In the genomic region with DNA sequence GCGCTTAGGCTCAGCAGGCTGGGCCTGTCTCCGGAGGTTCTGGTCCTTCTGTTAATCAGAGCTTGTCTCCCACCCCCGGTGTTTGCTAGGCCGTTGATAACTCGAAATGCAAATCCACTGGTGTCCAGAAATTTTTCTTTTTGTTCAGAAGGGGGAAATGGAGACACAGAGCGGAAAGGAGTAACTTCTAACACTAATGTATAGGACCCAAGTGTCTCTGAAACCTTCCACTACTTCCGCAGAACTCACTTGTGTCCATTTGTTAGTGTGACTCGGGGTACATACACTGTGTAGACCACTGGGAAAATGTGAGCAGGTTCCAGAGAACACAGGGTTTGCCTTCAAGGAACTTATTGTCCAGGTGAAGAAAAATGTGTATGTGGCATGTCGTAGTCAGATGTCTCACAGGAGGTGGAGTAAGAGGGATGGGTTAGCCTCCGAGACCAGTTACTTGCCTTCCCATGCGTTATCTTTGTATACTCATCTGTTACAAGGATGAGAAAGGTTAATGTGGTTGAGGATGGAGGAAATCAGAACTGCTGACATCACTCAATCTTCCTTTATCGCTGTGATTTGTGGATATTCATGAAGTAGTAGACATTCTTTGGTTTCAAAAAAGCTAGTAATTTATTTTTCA, we compare ENCODE assay signal across 8 cellular contexts. TPM values are rescaled to one million over a fixed set of nuclear protein-coding genes. Genes with fewer than 3 reads are reported as not detected.
DNase-seq lines count a peak whose midpoint lies in the region; ATAC-seq, FAIRE-seq and TF ChIP-seq lines count a peak whose summit lies in the region.

No MANE protein-coding gene starts in this region.

- CTCF ChIA-PET in CD4-positive, alpha-beta T cell (lab: Charles Lee): no interaction called here
- CTCF ChIA-PET in endothelial cell of umbilical vein (lab: Charles Lee): interaction anchor here (0.5 to 1.7 kb wide), 3 partner anchors 22 to 162 kb away, joined by 3 to 7 read pairs (median 4); a partner anchor contains a TSS

- no peaks in the 10 kb centered on the region for H3K27me3 Mint-ChIP-seq in CD4-positive, alpha-beta T cell

- H3K27me3 ChIP-seq in CD4-positive, alpha-beta T cell (ENCODE audit: control insufficient read depth, insufficient read depth, low read length): no peaks in the 10 kb centered on the region
- H3K27me3 ChIP-seq in HUES48 (ENCODE audit: control insufficient read depth, insufficient read depth, low read length) (no peaks in the 10 kb centered on the region), endothelial cell of umbilical vein (ENCODE audit: control insufficient read depth in 2 of 2, insufficient read depth in 2 of 2, low read length in 2 of 2) (no peaks in the 10 kb centered on the region), mucosa of stomach (ENCODE audit: control insufficient read depth, insufficient read depth, low read length) (no peaks in the 10 kb centered on the region)

- intact Hi-C loops in CD4-positive, alpha-beta T cell (cut with DNase I, micrococcal nuclease): loop anchor here (1.0 to 10.0 kb wide), 5 partner anchors 34 to 1338 kb away; a partner anchor contains a TSS
- intact Hi-C loops in endothelial cell of umbilical vein (cut with micrococcal nuclease): loop anchor here (1.0 to 2.0 kb wide), 3 partner anchors 8 to 172 kb away; a partner anchor contains a TSS
- intact Hi-C loops in posterior vena cava (cut with DNase I): no loop called here

- no peaks in the 10 kb centered on the region for H3K9me3 Mint-ChIP-seq in CD4-positive, alpha-beta T cell

- H4K20me1 ChIP-seq in endothelial cell of umbilical vein (replicated peaks; ENCODE audit: control insufficient read depth, extremely low read depth, insufficient read depth, low read length): peaks cover 3% of the 10 kb centered on the region

- no peak for TF ChIP-seq CTCF in CD4-positive, alpha-beta T cell (IDR thresholded peaks at IDR 0.05)
- no peak for TF ChIP-seq CTCF in endothelial cell of umbilical vein (IDR thresholded peaks at IDR 0.05; ENCODE audit: extremely low read depth in 1 of 2, insufficient read depth in 1 of 2, low read depth in 1 of 2, low read length in 2 of 2)

- peak; percentile 56 for ATAC-seq in CD4-positive, alpha-beta T cell (ENCODE audit: poor library complexity)
- ATAC-seq in GM19397 (IDR thresholded peaks at IDR 0.05; ENCODE audit: unreplicated experiment): peak; percentile 12

- H3K4me3 ChIP-seq in HUES48 (ENCODE audit: low read depth, low read length): peak overlapping the region; percentile 100
- H3K4me3 ChIP-seq in endothelial cell of umbilical vein (replicated peaks in 1 of 3; ENCODE audit: insufficient read depth in 1 of 3, low read depth in 1 of 3, low read length in 3 of 3): peak overlapping the region; percentile 59 to 99 (median 90)
- peak overlapping the region; percentile 68 for H3K4me3 ChIP-seq in mucosa of stomach (ENCODE audit: low read length)

- no peak overlapping the region for H2AFZ ChIP-seq in endothelial cell of umbilical vein (ENCODE audit: low read depth, low read length)

- POLR2A ChIA-PET in CD4-positive, alpha-beta T cell (lab: Charles Lee): interaction anchor here (0.6 to 2.2 kb wide), 17 partner anchors 12 to 529 kb away, joined by 3 to 18 read pairs (median 4); a partner anchor contains a TSS
- POLR2A ChIA-PET in endothelial cell of umbilical vein (lab: Charles Lee): no interaction called here

- H3K9ac ChIP-seq in HUES48 (ENCODE audit: low read depth, low read length) (peak overlapping the region; percentile 98), endothelial cell of umbilical vein (replicated peaks; ENCODE audit: extremely low read depth, insufficient read depth, low read length) (peak overlapping the region; percentile 99), mucosa of stomach (ENCODE audit: low read length) (peak overlapping the region; percentile 100)

- H3K36me3 Mint-ChIP-seq in CD4-positive, alpha-beta T cell (ENCODE audit: low read depth): peaks cover 51% of the 10 kb centered on the region

- H3K27ac ChIP-seq in CD4-positive, alpha-beta T cell (ENCODE audit: low read depth, low read length): peak overlapping the region; percentile 97
- H3K27ac ChIP-seq in HUES48 (ENCODE audit: low read depth, low read length) (peak overlapping the region; percentile 97), endothelial cell of umbilical vein (ENCODE audit: insufficient read depth, low read depth, low read length) (peak overlapping the region; percentile 87)

- DNase-seq in CD4-positive, alpha-beta T cell: peak in 3 of 10 experiments; percentile 9 to 17 (median 10)
- peak; percentile 35 for DNase-seq in activated CD4-positive, alpha-beta T cell treated with anti-CD3 and anti-CD28 coated beads for 48 hours
- peak; percentile 79 for DNase-seq in endothelial cell of umbilical vein (ENCODE audit: low read depth, low spot score)
- DNase-seq in COR-L47 (lab: John Stamatoyannopoulos, UW): no peak
- DNase-seq in posterior vena cava (ENCODE audit: low spot score): no peak

- peak overlapping the region; percentile 94 for H3K27ac Mint-ChIP-seq in CD4-positive, alpha-beta T cell

- H3K4me1 ChIP-seq in HUES48 (ENCODE audit: control insufficient read depth, insufficient read depth, low read length): peaks cover 5% of the 10 kb centered on the region; the same call in 1 of the 2 replicates
- H3K4me1 ChIP-seq in endothelial cell of umbilical vein (ENCODE audit: control insufficient read depth, extremely low read depth, insufficient read depth, low read length): peaks cover 19% of the 10 kb centered on the region
- peaks cover 7% of the 10 kb centered on the region for H3K4me1 ChIP-seq in mucosa of stomach (ENCODE audit: control insufficient read depth, insufficient read depth, low read length)

- H3K4me2 ChIP-seq in endothelial cell of umbilical vein (ENCODE audit: insufficient read depth, low read length): peak overlapping the region; percentile 96

- peaks cover 57% of the 10 kb centered on the region for H3K79me2 ChIP-seq in endothelial cell of umbilical vein (ENCODE audit: control insufficient read depth, insufficient read depth, low read length)

- H3K9me3 ChIP-seq in CD4-positive, alpha-beta T cell (ENCODE audit: control insufficient read depth, low read length): no peaks in the 10 kb centered on the region
- H3K9me3 ChIP-seq in HUES48 (ENCODE audit: control insufficient read depth, insufficient read depth, low read length) (no peaks in the 10 kb centered on the region), endothelial cell of umbilical vein (replicated peaks; ENCODE audit: control insufficient read depth, insufficient read depth, low read length) (no peaks in the 10 kb centered on the region), mucosa of stomach (ENCODE audit: control insufficient read depth, low read length) (no peaks in the 10 kb centered on the region)

- BruUV-seq in endothelial cell of umbilical vein (replicated peaks; lab: Mats Ljungman, UMichigan): TSS peak; percentile 77

- TF ChIP-seq POLR2A in endothelial cell of umbilical vein (IDR thresholded peaks at IDR 0.05; ENCODE audit: low read depth, low read length): no peak

- dilution Hi-C loops in endothelial cell of umbilical vein (cut with MboI; ENCODE audit: extremely low pct_ligation_motif_present, low sequenced_read_pairs): no loop called here

- no peaks in the 10 kb centered on the region for H3K9me1 ChIP-seq in endothelial cell of umbilical vein (replicated peaks; ENCODE audit: control insufficient read depth, extremely low read depth, insufficient read depth, low read length)

- peaks cover 56% of the 10 kb centered on the region for H3K4me1 Mint-ChIP-seq in CD4-positive, alpha-beta T cell (ENCODE audit: low read depth)

- no peaks in the 10 kb centered on the region for H3K36me3 ChIP-seq in HUES48 (ENCODE audit: control insufficient read depth, insufficient read depth, low read length)
- peaks cover 0 to 2% of the 10 kb centered on the region in 2 experiments for H3K36me3 ChIP-seq in endothelial cell of umbilical vein (ENCODE audit: control insufficient read depth in 2 of 2, extremely low read depth in 1 of 2, insufficient read depth in 2 of 2, low read length in 2 of 2)
- H3K36me3 ChIP-seq in mucosa of stomach (ENCODE audit: control insufficient read depth, insufficient read depth, low read length): no peaks in the 10 kb centered on the region

- H3K4me3 Mint-ChIP-seq in CD4-positive, alpha-beta T cell: peak overlapping the region; percentile 99

- FAIRE-seq in endothelial cell of umbilical vein (lab: Jason Lieb, UNC): peak; percentile 70

RNA-seq across cellular contexts. Expression of a gene that starts 0.8 kb away (rescaled TPM):
- 10 to 100 TPM; 73.7 to 78.6 TPM for total RNA-seq in CD4-positive, alpha-beta T cell
- total RNA-seq in endothelial cell of umbilical vein: 168 and 172 TPM in 2 replicates
- polyA plus RNA-seq in endothelial cell of umbilical vein: 180 and 188 TPM in 2 replicates
- polyA plus RNA-seq in endothelial cell of umbilical vein (2011; cell fraction: cytosol; rRNA removed): 184 and 190 TPM in 2 replicates
- polyA plus RNA-seq in endothelial cell of umbilical vein (2011; cell fraction: nucleus; rRNA removed): 83.4 and 98.1 TPM in 2 replicates
- 138 and 176 TPM in 2 replicates for polyA plus RNA-seq in endothelial cell of umbilical vein (2012)
- polyA minus RNA-seq in endothelial cell of umbilical vein: 185 and 191 TPM in 2 replicates
- polyA minus RNA-seq in endothelial cell of umbilical vein (2011; cell fraction: cytosol; rRNA and poly(A)+ RNA removed): 49.5 TPM
- 38.0 and 59.9 TPM in 2 replicates for polyA minus RNA-seq in endothelial cell of umbilical vein (2011; cell fraction: nucleus; rRNA and poly(A)+ RNA removed)
- 100 to 1,000 TPM; 148 to 176 TPM for total RNA-seq in posterior vena cava

RNA-seq across cellular contexts. Expression of a gene that starts 7.3 kb away (rescaled TPM):
- total RNA-seq in CD4-positive, alpha-beta T cell: 1 to 10 TPM; 4.9 to 6.3 TPM
- total RNA-seq in endothelial cell of umbilical vein (16.7 and 17.0 TPM in 2 replicates), posterior vena cava (10 to 100 TPM; 15.9 TPM)
- polyA plus RNA-seq in endothelial cell of umbilical vein: 26.5 and 28.7 TPM in 2 replicates
- polyA plus RNA-seq in endothelial cell of umbilical vein (2011; cell fraction: cytosol; rRNA removed): 30.0 and 32.2 TPM in 2 replicates
- polyA plus RNA-seq in endothelial cell of umbilical vein (2011; cell fraction: nucleus; rRNA removed): 31.6 and 32.7 TPM in 2 replicates
- 21.6 and 26.2 TPM in 2 replicates for polyA plus RNA-seq in endothelial cell of umbilical vein (2012)
- 24.4 and 30.5 TPM in 2 replicates for polyA minus RNA-seq in endothelial cell of umbilical vein
- 9.1 TPM for polyA minus RNA-seq in endothelial cell of umbilical vein (2011; cell fraction: cytosol; rRNA and poly(A)+ RNA removed)
- polyA minus RNA-seq in endothelial cell of umbilical vein (2011; cell fraction: nucleus; rRNA and poly(A)+ RNA removed): 7.5 and 11.7 TPM in 2 replicates

RNA-seq across cellular contexts. Expression of a gene that starts 34.4 kb away (rescaled TPM):
- total RNA-seq in CD4-positive, alpha-beta T cell: 1 to 10 TPM; 1.8 to 2.3 TPM
- total RNA-seq in endothelial cell of umbilical vein: 183 and 227 TPM in 2 replicates
- 99.7 and 109 TPM in 2 replicates for polyA plus RNA-seq in endothelial cell of umbilical vein
- polyA plus RNA-seq in endothelial cell of umbilical vein (2011; cell fraction: cytosol; rRNA removed): 69.9 and 75.8 TPM in 2 replicates
- 320 and 340 TPM in 2 replicates for polyA plus RNA-seq in endothelial cell of umbilical vein (2011; cell fraction: nucleus; rRNA removed)
- polyA plus RNA-seq in endothelial cell of umbilical vein (2012): 99.4 and 105 TPM in 2 replicates
- 149 and 151 TPM in 2 replicates for polyA minus RNA-seq in endothelial cell of umbilical vein
- polyA minus RNA-seq in endothelial cell of umbilical vein (2011; cell fraction: cytosol; rRNA and poly(A)+ RNA removed): 4.6 TPM
- polyA minus RNA-seq in endothelial cell of umbilical vein (2011; cell fraction: nucleus; rRNA and poly(A)+ RNA removed): 155 and 169 TPM in 2 replicates
- 100 to 1,000 TPM; 155 to 201 TPM for total RNA-seq in posterior vena cava

RNA-seq across cellular contexts. Expression of a gene that starts 42.0 kb away (rescaled TPM):
- 10 to 100 TPM; 18.3 to 18.5 TPM for total RNA-seq in CD4-positive, alpha-beta T cell
- 18.9 and 20.4 TPM in 2 replicates for total RNA-seq in endothelial cell of umbilical vein
- 34.6 and 42.3 TPM in 2 replicates for polyA plus RNA-seq in endothelial cell of umbilical vein
- 24.6 and 29.6 TPM in 2 replicates for polyA plus RNA-seq in endothelial cell of umbilical vein (2011; cell fraction: cytosol; rRNA removed)
- 52.0 and 52.3 TPM in 2 replicates for polyA plus RNA-seq in endothelial cell of umbilical vein (2011; cell fraction: nucleus; rRNA removed)
- polyA plus RNA-seq in endothelial cell of umbilical vein (2012): 15.3 and 19.7 TPM in 2 replicates
- 31.0 and 41.1 TPM in 2 replicates for polyA minus RNA-seq in endothelial cell of umbilical vein
- polyA minus RNA-seq in endothelial cell of umbilical vein (2011; cell fraction: cytosol; rRNA and poly(A)+ RNA removed): not detected
- 25.1 and 26.5 TPM in 2 replicates for polyA minus RNA-seq in endothelial cell of umbilical vein (2011; cell fraction: nucleus; rRNA and poly(A)+ RNA removed)
- total RNA-seq in posterior vena cava: 10 to 100 TPM; 20.5 to 22.8 TPM

RNA-seq across cellular contexts. Expression of a gene that starts 45.8 kb away (rescaled TPM):
- total RNA-seq in CD4-positive, alpha-beta T cell: under 1 TPM; 0.30 to 0.56 TPM
- total RNA-seq in endothelial cell of umbilical vein (0.60 and 1.1 TPM in 2 replicates), posterior vena cava (under 1 TPM in 1 of 2 donors, not detected in 1; 0.43 TPM)
- 0.29 TPM in 1 of 2 replicates, not detected in the other for polyA plus RNA-seq in endothelial cell of umbilical vein
- 0.08 TPM in 1 of 2 replicates, not detected in the other for polyA plus RNA-seq in endothelial cell of umbilical vein (2011; cell fraction: cytosol; rRNA removed)
- polyA plus RNA-seq in endothelial cell of umbilical vein (2011; cell fraction: nucleus; rRNA removed): 0.18 TPM in 1 of 2 replicates, not detected in the other
- not detected in 2 replicates for polyA plus RNA-seq in endothelial cell of umbilical vein (2012)
- polyA minus RNA-seq in endothelial cell of umbilical vein: 0.32 TPM in 1 of 2 replicates, not detected in the other
- polyA minus RNA-seq in endothelial cell of umbilical vein (2011; cell fraction: cytosol; rRNA and poly(A)+ RNA removed): not detected
- 0.72 TPM in 2 replicates for polyA minus RNA-seq in endothelial cell of umbilical vein (2011; cell fraction: nucleus; rRNA and poly(A)+ RNA removed)

Comparison
In these comparisons a context has a peak if more than half of its experiments do, and no peak if none do; other contexts are left out.
1. DNase-seq: peak in activated CD4-positive, alpha-beta T cell treated with anti-CD3 and anti-CD28 coated beads for 48 hours (single experiment) and endothelial cell of umbilical vein (single experiment); none in COR-L47 (single experiment) and posterior vena cava (single experiment).
2. RNA of a gene that starts 34.4 kb away (total RNA-seq): 155 to 201 TPM in posterior vena cava and 183 to 227 TPM in endothelial cell of umbilical vein; 1.8 to 2.3 TPM in CD4-positive, alpha-beta T cell; every median in the first group is over 10 times any median in the second.
3. intact Hi-C loops: an anchor here in CD4-positive, alpha-beta T cell (1.0 to 10.0 kb wide) and endothelial cell of umbilical vein (1.0 to 2.0 kb wide); none called in posterior vena cava.
4. Peak in every context shown above with its lines, with median percentiles within 50 percentile points of each other: H3K27ac ChIP-seq, H3K4me3 ChIP-seq and H3K9ac ChIP-seq.